ENCODE assay signal across 14 cellular contexts in the genomic region with DNA sequence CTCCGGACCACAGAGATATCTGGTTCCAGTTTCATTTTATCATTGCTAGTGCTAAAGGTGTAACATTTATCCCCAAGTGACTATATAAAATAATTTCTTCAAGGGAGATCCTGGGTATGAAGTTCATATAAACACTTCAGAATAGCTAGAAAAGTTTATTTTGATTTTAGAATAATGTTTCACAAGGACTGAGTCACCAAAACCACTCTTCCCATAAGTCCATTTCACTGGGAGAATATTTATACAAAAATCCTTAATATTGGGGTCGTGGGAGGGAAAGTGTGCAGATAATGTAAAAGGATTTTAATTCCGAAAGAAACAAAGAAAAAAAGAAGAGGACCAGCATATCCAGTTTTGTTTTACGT.
"Had no signal": no experiment of that assay in that cellular context is flagged by ENCODE, and none has a peak within 500 bp of the region (broad histone marks: within the 10 kb centered on the region; RNA-seq: fewer than 3 reads in every experiment).

No MANE protein-coding gene starts in this region.

- H3K36me3 ChIP-seq: heart left ventricle, left ventricle myocardium inferior, suprapubic skin, upper lobe of right lung had no signal

- DNase-seq: activated naive CD4-positive, alpha-beta T cell treated with anti-CD3 and anti-CD28 coated beads, Interleukin-2, amount 50 U/mL, for 16 hours; body of pancreas; foreskin keratinocyte; heart left ventricle; left ventricle myocardium inferior; naive B cell; SW 1271; upper lobe of right lung had no signal

- H3K4me1 ChIP-seq: body of pancreas, foreskin keratinocyte, heart left ventricle, left ventricle myocardium inferior, suprapubic skin, upper lobe of right lung had no signal

- FAIRE-seq: keratinocyte had no signal

- H3K9me3 Mint-ChIP-seq: central memory CD8-positive, alpha-beta T cell; stimulated activated memory B cell treated with anti-CD40 and anti-IgM and Interleukin-4, amounts not matched to agents 10 μg/mL and 1 μg/mL and 100 μg/mL, for 72 hours had no signal

- H3K9me3 ChIP-seq: body of pancreas, suprapubic skin, upper lobe of right lung had no signal

- H3K4me3 Mint-ChIP-seq: central memory CD8-positive, alpha-beta T cell; dendritic cell treated with granulocyte-macrophage colony-stimulating factor and Interleukin-4, amounts not matched to agents 40 ng/mL and 50 ng/mL, for 4 days; naive B cell; stimulated activated memory B cell treated with anti-CD40 and anti-IgM and Interleukin-4, amounts not matched to agents 10 μg/mL and 1 μg/mL and 100 μg/mL, for 72 hours had no signal

- ATAC-seq: activated CD4-positive, CD25-positive, alpha-beta regulatory T cell treated with anti-CD3 and anti-CD28 coated beads, Interleukin-2, amount 50 U/mL, for 24 hours; body of pancreas; foreskin keratinocyte; heart left ventricle; stimulated activated memory B cell treated with anti-CD40 and anti-IgM and Interleukin-4, amounts not matched to agents 10 μg/mL and 1 μg/mL and 100 μg/mL, for 72 hours; upper lobe of right lung had no signal

- H3K36me3 Mint-ChIP-seq: naive B cell; stimulated activated memory B cell treated with anti-CD40 and anti-IgM and Interleukin-4, amounts not matched to agents 10 μg/mL and 1 μg/mL and 100 μg/mL, for 72 hours had no signal

- H3K4me1 Mint-ChIP-seq: central memory CD8-positive, alpha-beta T cell; naive B cell; stimulated activated memory B cell treated with anti-CD40 and anti-IgM and Interleukin-4, amounts not matched to agents 10 μg/mL and 1 μg/mL and 100 μg/mL, for 72 hours had no signal

- H3K4me3 ChIP-seq: body of pancreas, heart left ventricle, left ventricle myocardium inferior, suprapubic skin, upper lobe of right lung had no signal

- H3K27me3 Mint-ChIP-seq: dendritic cell treated with granulocyte-macrophage colony-stimulating factor and Interleukin-4, amounts not matched to agents 40 ng/mL and 50 ng/mL, for 4 days; stimulated activated memory B cell treated with anti-CD40 and anti-IgM and Interleukin-4, amounts not matched to agents 10 μg/mL and 1 μg/mL and 100 μg/mL, for 72 hours had no signal

- H3K27ac ChIP-seq: body of pancreas, foreskin keratinocyte, heart left ventricle, left ventricle myocardium inferior, suprapubic skin, upper lobe of right lung had no signal

- H3K27me3 ChIP-seq: body of pancreas, foreskin keratinocyte, heart left ventricle, suprapubic skin, upper lobe of right lung had no signal

- H3K27ac Mint-ChIP-seq: dendritic cell treated with granulocyte-macrophage colony-stimulating factor and Interleukin-4, amounts not matched to agents 40 ng/mL and 50 ng/mL, for 4 days; naive B cell; stimulated activated memory B cell treated with anti-CD40 and anti-IgM and Interleukin-4, amounts not matched to agents 10 μg/mL and 1 μg/mL and 100 μg/mL, for 72 hours had no signal
